21 cellular contexts compared by ENCODE assay signal in genomic region chr11:70473873-70474690, GRCh38.
A peak's percentile ranks its signal among the peaks of the same experiment; 100 is the strongest.
DNase-seq lines count a peak whose midpoint lies in the region; ATAC-seq, FAIRE-seq and TF ChIP-seq lines count a peak whose summit lies in the region.
"Had no signal": no experiment of that assay in that cellular context is flagged by ENCODE, and none has a peak within 500 bp of the region (broad histone marks: within the 10 kb centered on the region; RNA-seq: fewer than 3 reads in every experiment).

No MANE protein-coding gene starts in this region.

- peaks cover 5% of the 10 kb centered on the region for H3K27me3 Mint-ChIP-seq in chondrocyte (ENCODE audit: low read depth)
- peaks cover 5% of the 10 kb centered on the region for H3K27me3 Mint-ChIP-seq in activated T-helper 17 cell treated with anti-CD3 and anti-CD28 coated beads, Interleukin-2, amount 50 U/mL, for 72 hours
- peaks cover 3 to 6% of the 10 kb centered on the region in 2 donors for H3K27me3 Mint-ChIP-seq in T-cell

- no peak overlapping the region for H3K4me3 Mint-ChIP-seq in chondrocyte (ENCODE audit: unreplicated experiment)
- H3K4me3 Mint-ChIP-seq in activated T-helper 17 cell treated with anti-CD3 and anti-CD28 coated beads, Interleukin-2, amount 50 U/mL, for 72 hours: no peak overlapping the region
- H3K4me3 Mint-ChIP-seq in T-cell: no peak overlapping the region
- H3K4me3 Mint-ChIP-seq: CD14-positive monocyte; CD4-positive, alpha-beta memory T cell had no signal

- no peak overlapping the region for H3K18ac ChIP-seq in neuronal stem cell (ENCODE audit: low read length)

- no peak overlapping the region for H3K14ac ChIP-seq in neuronal stem cell (ENCODE audit: low read length)

- no peak overlapping the region for H3K4ac ChIP-seq in neuronal stem cell (ENCODE audit: low read length)

- H3K9ac ChIP-seq in kidney (ENCODE audit: low read length in 2 of 2): no peak overlapping the region
- no peak overlapping the region for H3K9ac ChIP-seq in neuronal stem cell (ENCODE audit: low read depth, low read length, poor library complexity)
- H3K9ac ChIP-seq: BLaER1, GM23248 had no signal

- POLR2A ChIA-PET in T-cell (lab: Charles Lee): no interaction called here

- H3K4me1 ChIP-seq in kidney (ENCODE audit: control insufficient read depth in 1 of 2, insufficient read depth in 1 of 2, low read depth in 1 of 2, low read length in 2 of 2): no peaks in the 10 kb centered on the region
- peaks cover 6 to 17% of the 10 kb centered on the region in 2 donors for H3K4me1 ChIP-seq in neuronal stem cell (ENCODE audit: control insufficient read depth in 2 of 2, insufficient read depth in 1 of 2, low read depth in 1 of 2, low read length in 2 of 2)
- no peaks in the 10 kb centered on the region for H3K4me1 ChIP-seq in spleen

- no peaks in the 10 kb centered on the region for H3K79me1 ChIP-seq in neuronal stem cell (ENCODE audit: low read depth, low read length)

- no peaks in the 10 kb centered on the region for H3K9me3 Mint-ChIP-seq in chondrocyte (ENCODE audit: low read depth)
- H3K9me3 Mint-ChIP-seq in activated T-helper 17 cell treated with anti-CD3 and anti-CD28 coated beads, Interleukin-2, amount 50 U/mL, for 72 hours: no peaks in the 10 kb centered on the region
- no peaks in the 10 kb centered on the region for H3K9me3 Mint-ChIP-seq in T-cell
- H3K9me3 Mint-ChIP-seq: CD14-positive monocyte; CD4-positive, alpha-beta memory T cell had no signal

- H3K27ac Mint-ChIP-seq in chondrocyte (ENCODE audit: unreplicated experiment): no peak overlapping the region
- H3K27ac Mint-ChIP-seq in activated T-helper 17 cell treated with anti-CD3 and anti-CD28 coated beads, Interleukin-2, amount 50 U/mL, for 72 hours: no peak overlapping the region
- no peak overlapping the region for H3K27ac Mint-ChIP-seq in T-cell
- H3K27ac Mint-ChIP-seq: CD14-positive monocyte; CD4-positive, alpha-beta memory T cell had no signal

- H3K4me2 ChIP-seq in neuronal stem cell (ENCODE audit: insufficient read depth, low read length, poor library complexity, severe bottlenecking): no peak overlapping the region
- H3K4me2 ChIP-seq: BLaER1 had no signal

- H3K23ac ChIP-seq in neuronal stem cell (ENCODE audit: low read depth, low read length, poor library complexity): no peak overlapping the region

- WGBS in neuronal stem cell (ENCODE audit: extremely low coverage in 2 of 2, insufficient read length in 2 of 2, insufficient replicate concordance in 1 of 2), 2 donors: no CpG with 5 or more reads among the region's 18 CpGs
- 81 to 93% (median 83%) methylated on average over 13 to 18 of the region's 18 CpGs for WGBS in spleen, 5 donors

- H4K91ac ChIP-seq in neuronal stem cell (ENCODE audit: low read depth, low read length, poor library complexity): no peak overlapping the region

- H3K4me3 ChIP-seq in kidney (ENCODE audit: low read length in 2 of 2): no peak overlapping the region
- no peak overlapping the region for H3K4me3 ChIP-seq in neuronal stem cell (ENCODE audit: low read length in 2 of 2)
- no peak overlapping the region for H3K4me3 ChIP-seq in spleen
- H3K4me3 ChIP-seq: BLaER1, GM23248 had no signal

- FAIRE-seq in kidney (lab: Jason Lieb, UNC): no peak
- FAIRE-seq: GM12892, GM18507, H54 had no signal

- H3K27me3 ChIP-seq in neuronal stem cell (ENCODE audit: control insufficient read depth in 3 of 3, insufficient read depth in 3 of 3, low read depth in 1 of 3, low read length in 3 of 3) (no peaks in the 10 kb centered on the region), spleen (replicated peaks in 1 of 7) (peaks cover 0 to 14% (median 0%) of the 10 kb centered on the region in 7 donors)
- H3K27me3 ChIP-seq: BLaER1 had no signal

- no peak for TF ChIP-seq CTCF in chondrocyte (IDR thresholded peaks at IDR 0.05)
- TF ChIP-seq CTCF in kidney (IDR thresholded peaks at IDR 0.05; ENCODE audit: borderline replicate concordance, extremely low read depth, insufficient read depth): no peak
- no peak for TF ChIP-seq CTCF in spleen (IDR thresholded peaks at IDR 0.05 in 8 of 11, conservative IDR thresholded peaks at IDR 0.05 in 3 of 11)

- H3K36me3 Mint-ChIP-seq in chondrocyte (ENCODE audit: low read depth) (no peaks in the 10 kb centered on the region), T-cell (no peaks in the 10 kb centered on the region)
- no peaks in the 10 kb centered on the region for H3K36me3 Mint-ChIP-seq in activated T-helper 17 cell treated with anti-CD3 and anti-CD28 coated beads, Interleukin-2, amount 50 U/mL, for 72 hours (ENCODE audit: low read depth)
- H3K36me3 Mint-ChIP-seq: CD14-positive monocyte; CD4-positive, alpha-beta memory T cell had no signal

- CTCF ChIA-PET in T-cell (lab: Charles Lee): no interaction called here

- H2BK12ac ChIP-seq in neuronal stem cell (ENCODE audit: low read length): no peak overlapping the region

- intact Hi-C loops in kidney (cut with DNase I): loop anchor here (5.0 kb wide), 1 partner anchor 283 kb away; no protein-coding TSS in a partner anchor
- intact Hi-C loops in spleen (cut with DNase I; ENCODE audit: low total_unique reads): no loop called here

- TF ChIP-seq POLR2A in spleen (IDR thresholded peaks at IDR 0.05): no peak

- H2AFZ ChIP-seq in neuronal stem cell (ENCODE audit: low read length): no peak overlapping the region
- H2AFZ ChIP-seq: GM23248 had no signal

- ATAC-seq in activated T-helper 17 cell treated with anti-CD3 and anti-CD28 coated beads, Interleukin-2, amount 50 U/mL, for 72 hours (replicated peaks): no peak
- ATAC-seq in GM19455 (IDR thresholded peaks at IDR 0.05; ENCODE audit: unreplicated experiment): no peak
- no peak for ATAC-seq in T-cell (replicated peaks in 1 of 4)

- no peak overlapping the region for H3K27ac ChIP-seq in kidney (ENCODE audit: low read depth in 2 of 2, low read length in 2 of 2)
- no peak overlapping the region for H3K27ac ChIP-seq in neuronal stem cell (replicated peaks; ENCODE audit: low read length)
- H3K27ac ChIP-seq in spleen: no peak overlapping the region
- H3K27ac ChIP-seq: BLaER1, GM23248 had no signal

- DNase-seq in chondrocyte (ENCODE audit: low spot score) (peak; percentile 46), kidney (peak; percentile 39), neuronal stem cell (ENCODE audit: low spot score) (no peak), spleen (peak; percentile 63), SHP77 (lab: John Stamatoyannopoulos, UW) (no peak), T-cell (no peak)
- DNase-seq: 8988T; CD4-positive, alpha-beta memory T cell; DMS153; DMS79; GDM1; GM23248; HCEC 1CT; IMR-90 had no signal

- no peak overlapping the region for H4K8ac ChIP-seq in neuronal stem cell (ENCODE audit: low read depth, low read length)

- H3K4me1 Mint-ChIP-seq in chondrocyte (ENCODE audit: low read depth) (no peaks in the 10 kb centered on the region), T-cell (peaks cover 0 to 2% (median 0%) of the 10 kb centered on the region in 3 donors)
- peaks cover 3% of the 10 kb centered on the region for H3K4me1 Mint-ChIP-seq in activated T-helper 17 cell treated with anti-CD3 and anti-CD28 coated beads, Interleukin-2, amount 50 U/mL, for 72 hours
- H3K4me1 Mint-ChIP-seq: CD4-positive, alpha-beta memory T cell had no signal

- H2BK15ac ChIP-seq in neuronal stem cell (ENCODE audit: low read length): no peak overlapping the region

- peaks cover 0 to 6% of the 10 kb centered on the region in 2 donors for H3K36me3 ChIP-seq in kidney (ENCODE audit: control insufficient read depth in 1 of 2, insufficient read depth in 2 of 2, low read length in 2 of 2)
- peaks cover 0 to 26% of the 10 kb centered on the region in 2 donors for H3K36me3 ChIP-seq in neuronal stem cell (replicated peaks in 1 of 2; ENCODE audit: control insufficient read depth in 2 of 2, insufficient read depth in 2 of 2, low read length in 2 of 2)
- H3K36me3 ChIP-seq in spleen: no peaks in the 10 kb centered on the region
- H3K36me3 ChIP-seq: BLaER1 had no signal

- peak overlapping the region; percentile 45 for H2AK5ac ChIP-seq in neuronal stem cell (ENCODE audit: low read depth, low read length)

- peak overlapping the region; percentile 46 for H2BK5ac ChIP-seq in neuronal stem cell (ENCODE audit: low read length)

- peak overlapping the region; percentile 11 for H2BK120ac ChIP-seq in neuronal stem cell (ENCODE audit: low read depth, low read length)

- H3K9me3 ChIP-seq in kidney (ENCODE audit: control insufficient read depth in 1 of 2, low read length in 2 of 2) (no peaks in the 10 kb centered on the region), neuronal stem cell (replicated peaks in 1 of 2; ENCODE audit: control insufficient read depth in 2 of 2, insufficient read depth in 1 of 2, low read depth in 1 of 2, low read length in 2 of 2) (no peaks in the 10 kb centered on the region), spleen (no peaks in the 10 kb centered on the region)
- H3K9me3 ChIP-seq: BLaER1 had no signal

Comparison
In these comparisons a context has a peak if more than half of its experiments do, and no peak if none do; other contexts are left out.
1. DNase-seq: peak in chondrocyte (single experiment), kidney (single experiment) and spleen (single experiment); none in neuronal stem cell (single experiment), SHP77 (0 of 2) and T-cell (0 of 34).